9 cellular contexts compared by ENCODE assay signal in the genomic region with DNA sequence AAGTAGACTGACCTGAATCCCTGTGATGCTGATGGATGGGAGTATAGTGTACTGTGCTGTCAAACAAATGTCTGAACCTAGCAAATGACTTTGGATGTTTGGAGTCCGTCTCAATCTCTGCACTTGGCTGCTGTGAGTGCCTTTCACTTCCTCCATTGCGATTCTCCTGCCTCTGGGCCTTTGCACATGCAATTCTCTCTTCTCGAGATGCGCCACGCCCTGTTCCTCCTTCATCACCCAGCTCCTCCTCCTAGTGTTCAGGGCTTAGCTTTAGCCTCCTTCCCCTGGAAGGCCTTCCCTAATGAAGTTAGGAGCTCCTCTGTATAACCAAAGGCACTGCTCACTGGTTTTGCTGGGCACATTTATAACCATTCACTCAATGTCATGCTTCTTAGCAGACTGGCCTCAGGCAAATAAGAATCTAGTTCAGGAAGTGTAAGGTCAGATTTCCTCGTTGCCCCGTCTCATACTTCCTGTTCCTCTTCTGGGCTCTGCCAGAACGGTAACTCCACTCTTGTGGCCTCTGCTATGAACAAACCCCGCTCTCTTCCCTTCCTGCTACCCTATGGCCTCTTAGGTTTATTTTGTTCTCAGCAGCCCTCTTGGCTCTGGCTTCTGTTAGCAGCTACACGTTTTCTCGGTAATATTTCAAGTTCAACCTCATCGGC.
DNase-seq lines count a peak whose midpoint lies in the region; ATAC-seq and TF ChIP-seq lines count a peak whose summit lies in the region.
"Had no signal": no experiment of that assay in that cellular context is flagged by ENCODE, and none has a peak within 500 bp of the region (broad histone marks: within the 10 kb centered on the region; RNA-seq: fewer than 3 reads in every experiment).

No MANE protein-coding gene starts in this region.

- no peaks in the 10 kb centered on the region for H3K9me3 ChIP-seq in DOHH2 (ENCODE audit: control insufficient read depth, insufficient read depth, low read length)
- no peaks in the 10 kb centered on the region for H3K9me3 ChIP-seq in muscle layer of duodenum (ENCODE audit: control insufficient read depth in 1 of 2, low read length in 2 of 2)

- intact Hi-C loops in activated T-helper 1 cell treated with anti-CD3 and anti-CD28 coated beads, Interleukin-12 subunit alpha, Interleukin-12 subunit beta, Interleukin-2, Interleukin-4 antibody, amounts not matched to agents 30 ng/mL and 10 ng/mL and 1 ng/mL, durations not matched to agents 14 hours and 24 hours and 36 hours (cut with micrococcal nuclease): loop anchor here (5.0 kb wide), 2 partner anchors 171 to 1816 kb away; a partner anchor contains a TSS
- intact Hi-C loops in posterior cingulate gyrus (cut with DNase I): no loop called here

- H3K36me3 Mint-ChIP-seq in activated T-helper 1 cell treated with anti-CD3 and anti-CD28 coated beads, Interleukin-12 subunit alpha, Interleukin-12 subunit beta, Interleukin-2, Interleukin-4 antibody, amounts not matched to agents 30 ng/mL and 10 ng/mL and 1 ng/mL, durations not matched to agents 14 hours and 24 hours and 36 hours (ENCODE audit: low read depth): peaks cover 20% of the 10 kb centered on the region

- peak; percentile 91 for DNase-seq in Kasumi-1 (lab: John Stamatoyannopoulos, UW)
- DNase-seq in activated T-helper 1 cell treated with anti-CD3 and anti-CD28 coated beads, Interleukin-12 subunit alpha, Interleukin-12 subunit beta, Interleukin-2, Interleukin-4 antibody, amounts not matched to agents 30 ng/mL and 10 ng/mL and 1 ng/mL, durations not matched to agents 14 hours and 24 hours and 36 hours (ENCODE audit: low spot score): no peak
- DNase-seq in posterior cingulate gyrus: no peak
- DNase-seq in NCI-H226: no peak
- DNase-seq in activated CD4-positive, alpha-beta T cell treated with anti-CD3 and anti-CD28 coated beads for 4 hours: no peak
- DNase-seq: NK-92 treated with Interleukin-12 subunit alpha and Interleukin-12 subunit beta, amount 100 ng/mL, for 24 hours had no signal

- H3F3A ChIP-seq in DOHH2 (ENCODE audit: control insufficient read depth, insufficient read depth): 0 out of 2 replicates have a peak, but pooled peaks cover 6% of the 10 kb centered on the region

- H3K36me3 ChIP-seq in DOHH2 (ENCODE audit: control insufficient read depth, low read length) (no peaks in the 10 kb centered on the region), muscle layer of duodenum (ENCODE audit: control insufficient read depth in 1 of 2, insufficient read depth in 2 of 2, low read length in 2 of 2) (no peaks in the 10 kb centered on the region)

- H3K4me2 ChIP-seq in DOHH2 (ENCODE audit: low read length): peak overlapping the region; percentile 53

- peak overlapping the region; percentile 66 for H3K4me3 Mint-ChIP-seq in activated T-helper 1 cell treated with anti-CD3 and anti-CD28 coated beads, Interleukin-12 subunit alpha, Interleukin-12 subunit beta, Interleukin-2, Interleukin-4 antibody, amounts not matched to agents 30 ng/mL and 10 ng/mL and 1 ng/mL, durations not matched to agents 14 hours and 24 hours and 36 hours

- no peaks in the 10 kb centered on the region for H3K27me3 Mint-ChIP-seq in activated T-helper 1 cell treated with anti-CD3 and anti-CD28 coated beads, Interleukin-12 subunit alpha, Interleukin-12 subunit beta, Interleukin-2, Interleukin-4 antibody, amounts not matched to agents 30 ng/mL and 10 ng/mL and 1 ng/mL, durations not matched to agents 14 hours and 24 hours and 36 hours (ENCODE audit: insufficient read depth)

- H3K4me3 ChIP-seq in DOHH2 (ENCODE audit: low read length): peak overlapping the region; percentile 46
- H3K4me3 ChIP-seq in muscle layer of duodenum (ENCODE audit: low read depth in 1 of 2, low read length in 2 of 2): no peak overlapping the region

- H3K4me1 ChIP-seq in DOHH2 (ENCODE audit: control insufficient read depth, low read length): peaks cover 24% of the 10 kb centered on the region
- H3K4me1 ChIP-seq in muscle layer of duodenum (ENCODE audit: control insufficient read depth in 1 of 2, insufficient read depth in 2 of 2, low read length in 2 of 2): peaks cover 4 to 5% of the 10 kb centered on the region in 2 donors

- peak overlapping the region; percentile 72 for H3K27ac Mint-ChIP-seq in activated T-helper 1 cell treated with anti-CD3 and anti-CD28 coated beads, Interleukin-12 subunit alpha, Interleukin-12 subunit beta, Interleukin-2, Interleukin-4 antibody, amounts not matched to agents 30 ng/mL and 10 ng/mL and 1 ng/mL, durations not matched to agents 14 hours and 24 hours and 36 hours

- no peak for ATAC-seq in HG02798 (IDR thresholded peaks at IDR 0.05; ENCODE audit: poor library complexity, unreplicated experiment)

- TF ChIP-seq CTCF in DOHH2 (IDR thresholded peaks at IDR 0.05; ENCODE audit: low read depth, low read length, poor library complexity, severe bottlenecking): no peak

- H3K27ac ChIP-seq in DOHH2 (ENCODE audit: low read depth, low read length) (0 out of 2 replicates have a peak overlapping the region, but pooled peaks have one; percentile 15), muscle layer of duodenum (ENCODE audit: low read length) (peak overlapping the region; percentile 12)

- H3K9me2 ChIP-seq in DOHH2 (replicated peaks; ENCODE audit: control insufficient read depth, low read length): no peaks in the 10 kb centered on the region

- H3K27me3 ChIP-seq in DOHH2 (ENCODE audit: control insufficient read depth, low read length): no peaks in the 10 kb centered on the region
- no peaks in the 10 kb centered on the region for H3K27me3 ChIP-seq in muscle layer of duodenum (ENCODE audit: low read depth, low read length)

- peaks cover 24% of the 10 kb centered on the region for H3K9me3 Mint-ChIP-seq in activated T-helper 1 cell treated with anti-CD3 and anti-CD28 coated beads, Interleukin-12 subunit alpha, Interleukin-12 subunit beta, Interleukin-2, Interleukin-4 antibody, amounts not matched to agents 30 ng/mL and 10 ng/mL and 1 ng/mL, durations not matched to agents 14 hours and 24 hours and 36 hours

- no peaks in the 10 kb centered on the region for H4K20me1 ChIP-seq in DOHH2 (ENCODE audit: control insufficient read depth, insufficient read depth, low read depth, low read length)

- H3K79me2 ChIP-seq in DOHH2 (ENCODE audit: control insufficient read depth, low read length): no peaks in the 10 kb centered on the region

- H3K4me1 Mint-ChIP-seq in activated T-helper 1 cell treated with anti-CD3 and anti-CD28 coated beads, Interleukin-12 subunit alpha, Interleukin-12 subunit beta, Interleukin-2, Interleukin-4 antibody, amounts not matched to agents 30 ng/mL and 10 ng/mL and 1 ng/mL, durations not matched to agents 14 hours and 24 hours and 36 hours (ENCODE audit: low read depth): peaks cover 78% of the 10 kb centered on the region

Comparison
In these comparisons a context has a peak if more than half of its experiments do, and no peak if none do; other contexts are left out.
1. DNase-seq: peak in Kasumi-1 (2 of 2); none in activated T-helper 1 cell treated with anti-CD3 and anti-CD28 coated beads, Interleukin-12 subunit alpha, Interleukin-12 subunit beta, Interleukin-2, Interleukin-4 antibody, amounts not matched to agents 30 ng/mL and 10 ng/mL and 1 ng/mL, durations not matched to agents 14 hours and 24 hours and 36 hours (single experiment), posterior cingulate gyrus (0 of 10), NCI-H226 (single experiment) and activated CD4-positive, alpha-beta T cell treated with anti-CD3 and anti-CD28 coated beads for 4 hours (0 of 2).